17 cellular contexts compared by ENCODE assay signal in the genomic region with DNA sequence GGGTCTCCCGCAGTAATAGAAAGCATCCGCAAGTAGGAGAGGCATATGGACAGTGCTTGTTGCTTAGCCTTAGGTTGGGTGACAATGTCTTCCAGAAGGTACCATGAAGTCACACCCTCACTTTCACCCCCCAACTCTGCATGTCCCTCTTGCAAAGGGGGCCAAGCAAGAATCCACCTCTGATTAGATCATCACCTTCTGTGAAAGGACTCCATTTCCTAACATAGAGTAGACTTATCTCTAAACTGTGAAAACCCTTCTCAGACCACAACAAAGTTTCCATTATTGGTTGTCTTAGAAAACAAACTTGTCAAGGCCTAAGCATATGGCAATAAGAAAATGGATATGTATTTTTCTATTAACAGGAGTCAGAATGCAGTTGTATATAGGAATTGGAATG.
"Had no signal": no experiment of that assay in that cellular context is flagged by ENCODE, and none has a peak within 500 bp of the region (broad histone marks: within the 10 kb centered on the region; RNA-seq: fewer than 3 reads in every experiment).

No MANE protein-coding gene starts in this region.

- H3K27me3 ChIP-seq: gastrocnemius medialis, heart right ventricle, neutrophil, sigmoid colon had no signal

- ATAC-seq: gastrocnemius medialis; naive thymus-derived CD4-positive, alpha-beta T cell; stimulated activated naive B cell treated with anti-CD40 and anti-IgM and Interleukin-4, amounts not matched to agents 10 μg/mL and 1 μg/mL and 100 μg/mL, for 72 hours had no signal

- H3K4me3 Mint-ChIP-seq: dendritic cell treated with granulocyte-macrophage colony-stimulating factor and Interleukin-4, amounts not matched to agents 40 ng/mL and 50 ng/mL, for 4 days; naive thymus-derived CD4-positive, alpha-beta T cell; nephron progenitor cell; stimulated activated naive B cell treated with anti-CD40 and anti-IgM and Interleukin-4, amounts not matched to agents 10 μg/mL and 1 μg/mL and 100 μg/mL, for 72 hours had no signal

- H3K4me1 ChIP-seq: sigmoid colon had no signal

- H3K36me3 ChIP-seq: gastrocnemius medialis, heart right ventricle, neutrophil, sigmoid colon had no signal

- DNase-seq: gastrocnemius medialis; hypothalamus; naive thymus-derived CD4-positive, alpha-beta T cell; nephron progenitor cell; posterior cingulate gyrus; sigmoid colon; stimulated activated CD4-positive, alpha-beta T cell treated with anti-CD3 and anti-CD28 coated beads, Interleukin-2, amount 100 ng/mL, for 24 hours; stimulated activated CD4-positive, alpha-beta T cell treated with anti-CD3 and anti-CD28 coated beads, Interleukin-4, amount 100 ng/mL, for 4 hours; stimulated activated naive B cell treated with anti-CD40 and anti-IgM and Interleukin-4, amounts not matched to agents 10 μg/mL and 1 μg/mL and 100 μg/mL, for 72 hours; trophoblast cell had no signal

- FAIRE-seq: colon, endothelial cell of umbilical vein, islet of Langerhans had no signal

- H3K4me3 ChIP-seq: gastrocnemius medialis, heart right ventricle, sigmoid colon, skin epidermis had no signal

- H3K27ac ChIP-seq: gastrocnemius medialis, heart right ventricle, neutrophil, sigmoid colon, skin epidermis had no signal

- H3K27me3 Mint-ChIP-seq: dendritic cell treated with granulocyte-macrophage colony-stimulating factor and Interleukin-4, amounts not matched to agents 40 ng/mL and 50 ng/mL, for 4 days had no signal

- H3K9me3 ChIP-seq: gastrocnemius medialis, heart right ventricle, neutrophil, sigmoid colon had no signal

- H3K4me1 Mint-ChIP-seq: naive thymus-derived CD4-positive, alpha-beta T cell; stimulated activated naive B cell treated with anti-CD40 and anti-IgM and Interleukin-4, amounts not matched to agents 10 μg/mL and 1 μg/mL and 100 μg/mL, for 72 hours had no signal

- H3K9me3 Mint-ChIP-seq: dendritic cell treated with granulocyte-macrophage colony-stimulating factor and Interleukin-4, amounts not matched to agents 40 ng/mL and 50 ng/mL, for 4 days; naive thymus-derived CD4-positive, alpha-beta T cell; nephron progenitor cell; stimulated activated naive B cell treated with anti-CD40 and anti-IgM and Interleukin-4, amounts not matched to agents 10 μg/mL and 1 μg/mL and 100 μg/mL, for 72 hours had no signal

- H3K27ac Mint-ChIP-seq: dendritic cell treated with granulocyte-macrophage colony-stimulating factor and Interleukin-4, amounts not matched to agents 40 ng/mL and 50 ng/mL, for 4 days; naive thymus-derived CD4-positive, alpha-beta T cell; nephron progenitor cell; stimulated activated naive B cell treated with anti-CD40 and anti-IgM and Interleukin-4, amounts not matched to agents 10 μg/mL and 1 μg/mL and 100 μg/mL, for 72 hours had no signal
